1 cellular context compared by ENCODE assay signal in genomic region chr2:156400704-156401678, GRCh38.
TF ChIP-seq lines count a peak whose summit lies in the region.

No MANE protein-coding gene starts in this region.

TF ChIP-seq in GM12878, 131 proteins besides CTCF, POLR2A, EP300 and RAD21 (continued from another document and continues in another):
- TF ChIP-seq ZBTB11 (CRISPR knock-in tag; IDR thresholded peaks at IDR 0.05) (no peak), POLR2AphosphoS5 (IDR thresholded peaks at IDR 0.05; ENCODE audit: low read length) (no peak), KDM1A (IDR thresholded peaks at IDR 0.05; ENCODE audit: borderline replicate concordance) (no peak), SP1 (IDR thresholded peaks at IDR 0.05; ENCODE audit: low read depth, low read length) (peak; percentile 8), BMI1 (IDR thresholded peaks at IDR 0.05; ENCODE audit: borderline replicate concordance) (no peak), GABPA (IDR thresholded peaks at IDR 0.05; ENCODE audit: low read depth) (peak; percentile 67), PKNOX1 (IDR thresholded peaks at IDR 0.05) (no peak), CBX5 (IDR thresholded peaks at IDR 0.05; ENCODE audit: low read depth) (peak; percentile 88; the same call in 1 of the 2 replicates), MYC (IDR thresholded peaks at IDR 0.05; ENCODE audit: insufficient read depth, insufficient read length, insufficient replicate concordance, low read length, severe bottlenecking) (no peak), IKZF2 (IDR thresholded peaks at IDR 0.05) (peak in 1 of 2 experiments; percentile 8; a peak in 3 of 4 replicates), E4F1 (IDR thresholded peaks at IDR 0.05; ENCODE audit: borderline replicate concordance, partially characterized antibody) (no peak), SKIL (IDR thresholded peaks at IDR 0.05; ENCODE audit: low read depth, poor library complexity, severe bottlenecking) (peak; percentile 94), E2F8 (IDR thresholded peaks at IDR 0.05; ENCODE audit: low read depth, partially characterized antibody) (peak; percentile 79), NKRF (conservative IDR thresholded peaks at IDR 0.05) (peak; percentile 71), IRF3 (IDR thresholded peaks at IDR 0.05) (no peak), CEBPB (IDR thresholded peaks at IDR 0.05; ENCODE audit: borderline replicate concordance in 1 of 2, low read depth in 2 of 2, low read length in 2 of 2) (peak; percentile 35 to 45; a peak in 2 of 4 replicates), PRDM15 (CRISPR knock-in tag; IDR thresholded peaks at IDR 0.05) (no peak), HSF1 (IDR thresholded peaks at IDR 0.05; ENCODE audit: low read depth, low read length) (no peak; the same call in 1 of the 2 replicates), ZNF622 (IDR thresholded peaks at IDR 0.05) (no peak), ATF2 (IDR thresholded peaks at IDR 0.05; ENCODE audit: low read length) (peak; percentile 81; the same call in 1 of the 2 replicates)
